In genomic region chr16:27769561-27770222, GRCh38 we compare ENCODE assay signal across 11 cellular contexts.
DNase-seq lines count a peak whose midpoint lies in the region; ATAC-seq and TF ChIP-seq lines count a peak whose summit lies in the region.
"Had no signal": no experiment of that assay in that cellular context is flagged by ENCODE, and none has a peak within 500 bp of the region (broad histone marks: within the 10 kb centered on the region; RNA-seq: fewer than 3 reads in every experiment).

No MANE protein-coding gene starts in this region.

- peak overlapping the region; percentile 44 for H3K27ac Mint-ChIP-seq in osteocyte (ENCODE audit: unreplicated experiment)
- H3K27ac Mint-ChIP-seq in activated CD8-positive, alpha-beta memory T cell treated with anti-CD3 and anti-CD28 coated beads, Interleukin-2, amount 10 ng/mL, durations not matched to agents 7 days and 5 days: no peak overlapping the region

- peaks cover 15% of the 10 kb centered on the region for H3K4me1 Mint-ChIP-seq in osteocyte (ENCODE audit: unreplicated experiment)
- H3K4me1 Mint-ChIP-seq in activated CD8-positive, alpha-beta memory T cell treated with anti-CD3 and anti-CD28 coated beads, Interleukin-2, amount 10 ng/mL, durations not matched to agents 7 days and 5 days: no peaks in the 10 kb centered on the region

- H3K79me2 ChIP-seq in PC-3 (ENCODE audit: low read length): no peaks in the 10 kb centered on the region

- peak; percentile 75 for DNase-seq in EL
- DNase-seq in PC-3: peak; percentile 7
- peak; percentile 58 for DNase-seq in epithelial cell of esophagus (ENCODE audit: low read depth)
- DNase-seq in osteocyte (ENCODE audit: extremely low spot score, unreplicated experiment): no peak
- no peak for DNase-seq in NK-92 (lab: John Stamatoyannopoulos, UW; ENCODE audit: unreplicated experiment)
- no peak for DNase-seq in activated CD8-positive, alpha-beta memory T cell treated with anti-CD3 and anti-CD28 coated beads, Interleukin-2, amount 10 ng/mL, durations not matched to agents 7 days and 5 days
- DNase-seq in activated naive CD4-positive, alpha-beta T cell treated with Interleukin-2 at 50 U/mL for 16 hours: no peak
- DNase-seq: uterus had no signal

- no peak overlapping the region for H2AFZ ChIP-seq in PC-3 (ENCODE audit: low read length)

- peaks cover 1% of the 10 kb centered on the region; the same call in 1 of the 2 replicates for H3K36me3 ChIP-seq in PC-3 (ENCODE audit: low read depth, low read length)
- H3K36me3 ChIP-seq: right lobe of liver, uterus had no signal

- CTCF ChIA-PET in PC-3 (lab: Charles Lee): no interaction called here
- CTCF ChIA-PET in activated CD8-positive, alpha-beta memory T cell treated with anti-CD3 and anti-CD28 coated beads, Interleukin-2, amount 10 ng/mL, durations not matched to agents 7 days and 5 days (lab: Charles Lee): interaction anchor here (1.6 kb wide), 1 partner anchor 10 kb away, joined by 4 read pairs; no protein-coding TSS in a partner anchor

- H3F3A ChIP-seq in PC-3 (ENCODE audit: low read length, unreplicated experiment): no peaks in the 10 kb centered on the region

- H3K4me2 ChIP-seq in PC-3 (ENCODE audit: low read length): no peak overlapping the region

- H3K4me3 ChIP-seq in PC-3 (ENCODE audit: low read length) (no peak overlapping the region), epithelial cell of esophagus (ENCODE audit: low read length) (no peak overlapping the region)
- H3K4me3 ChIP-seq: Peyer's patch, right lobe of liver, uterus had no signal

- no peaks in the 10 kb centered on the region for H4K20me1 ChIP-seq in PC-3 (ENCODE audit: low read length)

- TF ChIP-seq CTCF in PC-3 (conservative IDR thresholded peaks at IDR 0.05; ENCODE audit: low read depth, low read length) (no peak), epithelial cell of esophagus (IDR thresholded peaks at IDR 0.05; ENCODE audit: insufficient read depth, low read depth, low read length, missing control alignments) (no peak), osteocyte (IDR thresholded peaks at IDR 0.05) (no peak)

- no peak overlapping the region for H3K4me3 Mint-ChIP-seq in osteocyte (ENCODE audit: unreplicated experiment)
- H3K4me3 Mint-ChIP-seq in activated CD8-positive, alpha-beta memory T cell treated with anti-CD3 and anti-CD28 coated beads, Interleukin-2, amount 10 ng/mL, durations not matched to agents 7 days and 5 days: no peak overlapping the region

- H3K9me2 ChIP-seq in PC-3 (replicated peaks; ENCODE audit: low read length): no peaks in the 10 kb centered on the region

- H3K36me3 Mint-ChIP-seq in osteocyte (ENCODE audit: unreplicated experiment): peaks cover 23% of the 10 kb centered on the region
- no peaks in the 10 kb centered on the region for H3K36me3 Mint-ChIP-seq in activated CD8-positive, alpha-beta memory T cell treated with anti-CD3 and anti-CD28 coated beads, Interleukin-2, amount 10 ng/mL, durations not matched to agents 7 days and 5 days

- H3K9ac ChIP-seq in PC-3 (ENCODE audit: low read length): no peak overlapping the region

- no TSS peak for BruUV-seq in PC-3 (replicated peaks; lab: Mats Ljungman, UMichigan)

- no peaks in the 10 kb centered on the region for H3K4me1 ChIP-seq in PC-3 (ENCODE audit: insufficient read depth, low read length)
- H3K4me1 ChIP-seq: Peyer's patch, right lobe of liver, uterus had no signal

- H3K27me3 Mint-ChIP-seq in osteocyte (ENCODE audit: unreplicated experiment): no peaks in the 10 kb centered on the region
- no peaks in the 10 kb centered on the region for H3K27me3 Mint-ChIP-seq in activated CD8-positive, alpha-beta memory T cell treated with anti-CD3 and anti-CD28 coated beads, Interleukin-2, amount 10 ng/mL, durations not matched to agents 7 days and 5 days

- H3K27ac ChIP-seq in PC-3 (ENCODE audit: low read length): no peak overlapping the region
- H3K27ac ChIP-seq: Peyer's patch, right lobe of liver, uterus had no signal

- H3K27me3 ChIP-seq in PC-3 (ENCODE audit: low read length): no peaks in the 10 kb centered on the region
- H3K27me3 ChIP-seq: Peyer's patch, right lobe of liver, uterus had no signal

- intact Hi-C loops in PC-3 (cut with micrococcal nuclease): no loop called here

- POLR2A ChIA-PET in PC-3 (lab: Charles Lee; ENCODE audit: unreplicated experiment): no interaction called here

- ATAC-seq in PC-3 (no peak), GM19023 (IDR thresholded peaks at IDR 0.05; ENCODE audit: unreplicated experiment) (no peak)
- no peak for ATAC-seq in activated CD8-positive, alpha-beta memory T cell treated with anti-CD3 and anti-CD28 coated beads, Interleukin-2, amount 10 ng/mL, durations not matched to agents 7 days and 5 days
- ATAC-seq: right lobe of liver had no signal

- no peaks in the 10 kb centered on the region for H3K9me3 Mint-ChIP-seq in osteocyte (ENCODE audit: unreplicated experiment)
- H3K9me3 Mint-ChIP-seq in activated CD8-positive, alpha-beta memory T cell treated with anti-CD3 and anti-CD28 coated beads, Interleukin-2, amount 10 ng/mL, durations not matched to agents 7 days and 5 days (ENCODE audit: low read depth): no peaks in the 10 kb centered on the region

- H3K9me3 ChIP-seq in PC-3 (ENCODE audit: low read length): no peaks in the 10 kb centered on the region
- H3K9me3 ChIP-seq: Peyer's patch, right lobe of liver, uterus had no signal

Comparison
In these comparisons a context has a peak if more than half of its experiments do, and no peak if none do; other contexts are left out.
1. DNase-seq: peak in EL (single experiment), PC-3 (single experiment) and epithelial cell of esophagus (single experiment); none in osteocyte (single experiment), NK-92 (single experiment), activated CD8-positive, alpha-beta memory T cell treated with anti-CD3 and anti-CD28 coated beads, Interleukin-2, amount 10 ng/mL, durations not matched to agents 7 days and 5 days (single experiment) and activated naive CD4-positive, alpha-beta T cell treated with Interleukin-2 at 50 U/mL for 16 hours (single experiment).